21 cellular contexts compared by ENCODE assay signal in genomic region chr4:7733201-7733600, GRCh38.
DNase-seq lines count a peak whose midpoint lies in the region; ATAC-seq and TF ChIP-seq lines count a peak whose summit lies in the region.
"Had no signal": no experiment of that assay in that cellular context is flagged by ENCODE, and none has a peak within 500 bp of the region (broad histone marks: within the 10 kb centered on the region; RNA-seq: fewer than 3 reads in every experiment).

No MANE protein-coding gene starts in this region.

- no peak for ATAC-seq in Right ventricle myocardium superior (ENCODE audit: poor library complexity)
- ATAC-seq in stimulated activated naive CD8-positive, alpha-beta T cell treated with anti-CD3 and anti-CD28 coated beads, Interleukin-15, amount 100 ng/mL, for 72 hours, result peak; percentile 13
- ATAC-seq in stimulated activated naive CD8-positive, alpha-beta T cell treated with anti-CD3 and anti-CD28 coated beads, Interleukin-15, Interleukin-2, amounts not matched to agents 100 U/mL and 50 U/mL, for 24 hours, result no peak

- no peak overlapping the region for H3K4me3 Mint-ChIP-seq in stimulated activated naive CD8-positive, alpha-beta T cell treated with anti-CD3 and anti-CD28 coated beads, Interleukin-15, amount 100 ng/mL, for 72 hours
- H3K4me3 Mint-ChIP-seq: CD14-positive monocyte; CD4-positive, alpha-beta memory T cell; CD4-positive, CD25-positive, alpha-beta regulatory T cell; CD8-positive, alpha-beta memory T cell had no signal

- H3K4me3 ChIP-seq in spleen, result no peak overlapping the region
- H3K4me3 ChIP-seq: BLaER1 had no signal

- no peaks in the 10 kb centered on the region for H3K4me1 Mint-ChIP-seq in stimulated activated naive CD8-positive, alpha-beta T cell treated with anti-CD3 and anti-CD28 coated beads, Interleukin-15, amount 100 ng/mL, for 72 hours
- H3K4me1 Mint-ChIP-seq: CD14-positive monocyte; CD4-positive, CD25-positive, alpha-beta regulatory T cell; CD8-positive, alpha-beta memory T cell had no signal

- peaks cover 0 to 7% (median 0%) of the 10 kb centered on the region in 8 donors for H3K9me3 ChIP-seq in spleen
- H3K9me3 ChIP-seq: BE2C, BLaER1 had no signal

- intact Hi-C loops in Right ventricle myocardium superior (cut with DNase I) (no loop called here), cardiac septum (cut with DNase I) (no loop called here), spleen (cut with DNase I; ENCODE audit: low total_unique reads) (no loop called here)

- TF ChIP-seq POLR2A in spleen (IDR thresholded peaks at IDR 0.05), result no peak

- no peaks in the 10 kb centered on the region for H3K36me3 ChIP-seq in spleen
- H3K36me3 ChIP-seq: BE2C had no signal

- peak overlapping the region in 1 of 2 donors; percentile 85 for H3K27ac Mint-ChIP-seq in stimulated activated naive CD8-positive, alpha-beta T cell treated with anti-CD3 and anti-CD28 coated beads, Interleukin-15, amount 100 ng/mL, for 72 hours
- H3K27ac Mint-ChIP-seq: CD4-positive, alpha-beta memory T cell had no signal

- peaks cover 0 to 56% (median 0%) of the 10 kb centered on the region in 7 donors for H3K27me3 ChIP-seq in spleen (replicated peaks in 1 of 7)
- H3K27me3 ChIP-seq: BE2C, BLaER1 had no signal

- DNase-seq in Right ventricle myocardium superior (peak; percentile 33), cardiac septum (ENCODE audit: low spot score) (no peak), spleen (peak; percentile 18), DMS53 treated with DMSO at 0.1 percent for 48 hours (lab: John Stamatoyannopoulos, UW; ENCODE audit: unreplicated experiment) (no peak)
- no peak for DNase-seq in stimulated activated naive CD8-positive, alpha-beta T cell treated with anti-CD3 and anti-CD28 coated beads, Interleukin-15, amount 100 ng/mL, for 72 hours
- DNase-seq in stimulated activated naive CD8-positive, alpha-beta T cell treated with anti-CD3 and anti-CD28 coated beads, Interleukin-15, Interleukin-2, amounts not matched to agents 100 U/mL and 50 U/mL, for 24 hours, result no peak
- DNase-seq: 8988T; ACHN; BE2C; C1 segment of cervical spinal cord; CD4-positive, alpha-beta memory T cell; CD4-positive, CD25-positive, alpha-beta regulatory T cell; CD8-positive, alpha-beta memory T cell; COR-L47; DMS 273 treated with DMSO at 0.1 percent for 48 hours; DMS153; DMS53; DMS79 treated with DMSO at 0.1 percent for 48 hours; GF-D8 had no signal

- no peaks in the 10 kb centered on the region for H3K27me3 Mint-ChIP-seq in stimulated activated naive CD8-positive, alpha-beta T cell treated with anti-CD3 and anti-CD28 coated beads, Interleukin-15, amount 100 ng/mL, for 72 hours
- H3K27me3 Mint-ChIP-seq: CD4-positive, alpha-beta memory T cell had no signal

- no peak for TF ChIP-seq CTCF in spleen (IDR thresholded peaks at IDR 0.05 in 8 of 11, conservative IDR thresholded peaks at IDR 0.05 in 3 of 11)

- WGBS in spleen, 5 donors, result 75 to 88% (median 85%) methylated on average over 13 to 17 of the region's 17 CpGs

- H3K9me3 Mint-ChIP-seq in stimulated activated naive CD8-positive, alpha-beta T cell treated with anti-CD3 and anti-CD28 coated beads, Interleukin-15, amount 100 ng/mL, for 72 hours, result no peaks in the 10 kb centered on the region
- H3K9me3 Mint-ChIP-seq: CD4-positive, CD25-positive, alpha-beta regulatory T cell; CD8-positive, alpha-beta memory T cell had no signal

- H3K27ac ChIP-seq in spleen, result no peak overlapping the region
- H3K27ac ChIP-seq: BLaER1 had no signal

- H3K4me1 ChIP-seq in spleen, result peaks cover 0 to 6% (median 0%) of the 10 kb centered on the region in 6 donors
- H3K4me1 ChIP-seq: BE2C had no signal

Comparison
In these comparisons a context has a peak if more than half of its experiments do, and no peak if none do; other contexts are left out.
1. DNase-seq: peak in Right ventricle myocardium superior (single experiment) and spleen (single experiment); none in cardiac septum (single experiment), stimulated activated naive CD8-positive, alpha-beta T cell treated with anti-CD3 and anti-CD28 coated beads, Interleukin-15, amount 100 ng/mL, for 72 hours (0 of 2), stimulated activated naive CD8-positive, alpha-beta T cell treated with anti-CD3 and anti-CD28 coated beads, Interleukin-15, Interleukin-2, amounts not matched to agents 100 U/mL and 50 U/mL, for 24 hours (single experiment) and DMS53 treated with DMSO at 0.1 percent for 48 hours (single experiment).